16 cellular contexts compared by ENCODE assay signal in genomic region chr22:40472579-40472978, GRCh38.
"Had no signal": no experiment of that assay in that cellular context is flagged by ENCODE, and none has a peak within 500 bp of the region (broad histone marks: within the 10 kb centered on the region; RNA-seq: fewer than 3 reads in every experiment).

No MANE protein-coding gene starts in this region.

- H3K9me3 Mint-ChIP-seq: nephron; stimulated activated naive CD8-positive, alpha-beta T cell treated with anti-CD3 and anti-CD28 coated beads, Interleukin-15, Interleukin-2, amounts not matched to agents 100 ng/mL and 50 ng/mL, for 24 hours had no signal

- ATAC-seq: heart left ventricle, left lobe of liver had no signal

- H3K4me3 Mint-ChIP-seq: nephron; stimulated activated naive CD8-positive, alpha-beta T cell treated with anti-CD3 and anti-CD28 coated beads, Interleukin-15, Interleukin-2, amounts not matched to agents 100 ng/mL and 50 ng/mL, for 24 hours had no signal

- H3K9me3 ChIP-seq: heart left ventricle, tibial artery, upper lobe of left lung, uterus had no signal

- H3K4me3 ChIP-seq: dorsolateral prefrontal cortex, heart left ventricle, tibial artery, upper lobe of left lung, uterus had no signal

- H3K4me1 ChIP-seq: uterus had no signal

- H3K27me3 Mint-ChIP-seq: stimulated activated naive CD8-positive, alpha-beta T cell treated with anti-CD3 and anti-CD28 coated beads, Interleukin-15, Interleukin-2, amounts not matched to agents 100 ng/mL and 50 ng/mL, for 24 hours had no signal

- H3K36me3 ChIP-seq: tibial artery, upper lobe of left lung, uterus had no signal

- H3K27ac ChIP-seq: dorsolateral prefrontal cortex, heart left ventricle, tibial artery, upper lobe of left lung, uterus had no signal

- DNase-seq: cortex of kidney; dorsolateral prefrontal cortex; effector CD8-positive, alpha-beta T cell; heart left ventricle; hippocampal formation; kidney glomerular epithelial cell; mammary epithelial cell; midbrain; small intestine; stimulated activated CD4-positive, alpha-beta T cell treated with anti-CD3 and anti-CD28 coated beads, Interleukin-2, amount 100 ng/mL, for 48 hours; tibial artery; upper lobe of left lung; uterus had no signal

- H3K27me3 ChIP-seq: dorsolateral prefrontal cortex, heart left ventricle, tibial artery, upper lobe of left lung, uterus had no signal

- H3K27ac Mint-ChIP-seq: nephron; stimulated activated naive CD8-positive, alpha-beta T cell treated with anti-CD3 and anti-CD28 coated beads, Interleukin-15, Interleukin-2, amounts not matched to agents 100 ng/mL and 50 ng/mL, for 24 hours had no signal
